ENCODE assay signal across 14 cellular contexts in the genomic region with DNA sequence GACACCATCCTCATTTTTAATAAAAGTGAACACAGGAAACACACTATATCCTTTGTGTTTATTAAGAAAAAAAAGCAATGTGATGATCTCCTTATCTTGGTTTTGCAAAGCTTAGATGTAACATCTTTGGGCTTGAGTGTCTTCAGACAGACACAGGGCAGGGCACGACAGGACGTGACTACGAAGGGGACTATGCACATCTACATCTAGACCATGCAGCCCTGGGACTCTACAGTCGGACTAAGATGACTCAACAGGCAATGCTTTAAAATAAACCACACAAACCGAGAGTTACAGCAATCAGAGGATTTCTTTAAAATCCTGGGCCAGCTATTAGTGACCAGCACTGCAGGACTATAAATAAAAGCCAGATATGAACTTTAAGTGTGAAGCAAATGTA. TPM values are rescaled to one million over a fixed set of nuclear protein-coding genes. Genes with fewer than 3 reads are reported as not detected.
A peak's percentile ranks its signal among the peaks of the same experiment; 100 is the strongest.
DNase-seq lines count a peak whose midpoint lies in the region; ATAC-seq and TF ChIP-seq lines count a peak whose summit lies in the region.
"Had no signal": no experiment of that assay in that cellular context is flagged by ENCODE, and none has a peak within 500 bp of the region (broad histone marks: within the 10 kb centered on the region; RNA-seq: fewer than 3 reads in every experiment).

No MANE protein-coding gene starts in this region.

- peak overlapping the region; percentile 27; the same call in 1 of the 2 replicates for H3K4me3 Mint-ChIP-seq in HFFc6
- H3K4me3 Mint-ChIP-seq: T-helper 2 cell treated with Interferon-gamma antibody and Interleukin-4, amounts not matched to agents 5 μg/mL and 100 μg/mL, for 36 hours; type B pancreatic cell had no signal

- peaks cover 56% of the 10 kb centered on the region for H3K4me1 Mint-ChIP-seq in HFFc6 (ENCODE audit: low read depth)

- H3K9me3 Mint-ChIP-seq in HFFc6 = no peaks in the 10 kb centered on the region
- H3K9me3 Mint-ChIP-seq: T-helper 2 cell treated with Interferon-gamma antibody and Interleukin-4, amounts not matched to agents 5 μg/mL and 100 μg/mL, for 36 hours; type B pancreatic cell had no signal

- CTCF ChIA-PET in AG04449 (lab: Yijun Ruan, JAX) = interaction anchor here (1.0 to 2.4 kb wide), 4 partner anchors 9 to 49 kb away, joined by 3 to 8 read pairs (median 6); no protein-coding TSS in a partner anchor

- TF ChIP-seq CTCF in AG04449 (IDR thresholded peaks at IDR 0.05; ENCODE audit: insufficient read depth, low read length, missing control alignments) (no peak), HFFc6 (IDR thresholded peaks at IDR 0.05) (no peak)

- DNase-seq in AG04449 (ENCODE audit: low read depth, low spot score) (peak; percentile 83), HFFc6 (peak; percentile 93), amniotic epithelial cell (ENCODE audit: low read depth) (peak; percentile 74), glomerular visceral epithelial cell (ENCODE audit: extremely low spot score) (peak; percentile 39)
- DNase-seq in stimulated activated naive CD4-positive, alpha-beta T cell treated with Interleukin-2 at 50 U/mL for 16 hours (lab: John Stamatoyannopoulos, UW) = no peak
- DNase-seq in activated naive CD4-positive, alpha-beta T cell treated with anti-CD3 and anti-CD28 coated beads, Interleukin-2, amount 50 U/mL, for 16 hours = no peak
- DNase-seq: activated gamma-delta T cell treated with Interleukin-2 at 50 U/mL for 16 hours, left lung had no signal

- H3K27me3 Mint-ChIP-seq in HFFc6 (ENCODE audit: insufficient read depth) = peaks cover 1% of the 10 kb centered on the region; the same call in 1 of the 2 replicates
- H3K27me3 Mint-ChIP-seq: B cell, type B pancreatic cell had no signal

- H3K27ac Mint-ChIP-seq in HFFc6 = peak overlapping the region; percentile 92
- H3K27ac Mint-ChIP-seq: B cell; T-helper 2 cell treated with Interferon-gamma antibody and Interleukin-4, amounts not matched to agents 5 μg/mL and 100 μg/mL, for 36 hours; type B pancreatic cell had no signal

- no peak overlapping the region for H3K4me3 ChIP-seq in AG04449 (ENCODE audit: low read depth, low read length)
- H3K4me3 ChIP-seq: gastroesophageal sphincter, left lung had no signal

- peaks cover 49% of the 10 kb centered on the region for H3K36me3 Mint-ChIP-seq in HFFc6 (ENCODE audit: low read depth)

- POLR2A ChIA-PET in AG04449 (lab: Yijun Ruan, JAX) = no interaction called here

- ATAC-seq in HG03439 (IDR thresholded peaks at IDR 0.05; ENCODE audit: unreplicated experiment) (no peak), HG03196 (IDR thresholded peaks at IDR 0.05; ENCODE audit: unreplicated experiment) (no peak)
- ATAC-seq: gastroesophageal sphincter, left lung had no signal

RNA-seq across cellular contexts. Expression of gene TM2D3, which starts 22.8 kb away (rescaled TPM):
- total RNA-seq in HFFc6 (2021; fragmentation: NEBNext Ultra II Directional; extraction: Animal tissue kit (Norgen Biotek cat#: 25700)) = 10 to 100 TPM; 31.4 to 35.9 (median 32.5) TPM

RNA-seq across cellular contexts. Expression of gene TARS3, which starts 49.3 kb away (rescaled TPM):
- 1 to 10 TPM; 6.7 to 9.1 (median 7.8) TPM for total RNA-seq in HFFc6 (2021; fragmentation: NEBNext Ultra II Directional; extraction: Animal tissue kit (Norgen Biotek cat#: 25700))

Comparison
In these comparisons a context has a peak if more than half of its experiments do, and no peak if none do; other contexts are left out.
1. DNase-seq: peak in AG04449 (single experiment), HFFc6 (single experiment), amniotic epithelial cell (single experiment) and glomerular visceral epithelial cell (single experiment); none in stimulated activated naive CD4-positive, alpha-beta T cell treated with Interleukin-2 at 50 U/mL for 16 hours (single experiment) and activated naive CD4-positive, alpha-beta T cell treated with anti-CD3 and anti-CD28 coated beads, Interleukin-2, amount 50 U/mL, for 16 hours (single experiment).